ENCODE assay signal across 1 cellular context in genomic region chr6:160356074-160356754, GRCh38.
TF ChIP-seq lines count a peak whose summit lies in the region.

No MANE protein-coding gene starts in this region.

TF ChIP-seq in K562, 482 proteins besides CTCF, POLR2A, EP300 and RAD21 (continued from another document):
- no peak for TF ChIP-seq USF2 (CRISPR knock-in tag; IDR thresholded peaks at IDR 0.05)
TF ChIP-seq in K562: peak in this region for 0.
